ENCODE assay signal across 9 cellular contexts in the genomic region with DNA sequence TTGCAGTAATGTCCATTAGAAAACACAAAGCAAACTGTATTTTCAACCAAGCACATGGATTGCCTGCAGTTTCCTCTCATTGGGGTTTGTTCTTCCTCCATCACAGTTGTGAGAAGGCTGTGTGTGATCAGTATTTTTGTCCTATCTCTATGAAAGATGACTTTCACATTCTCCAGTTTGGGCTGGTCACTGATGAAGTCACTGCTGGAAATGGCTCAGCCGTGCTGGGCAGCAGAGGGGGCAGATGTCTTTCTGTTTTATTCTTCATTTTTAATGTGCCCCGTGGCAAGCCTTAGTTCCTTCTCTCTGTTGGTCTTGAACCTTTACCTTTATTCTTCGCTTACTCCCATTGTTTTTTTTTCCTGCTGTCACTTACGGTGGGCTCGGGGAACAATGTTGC.
A peak's percentile ranks its signal among the peaks of the same experiment; 100 is the strongest.
DNase-seq lines count a peak whose midpoint lies in the region; ATAC-seq and TF ChIP-seq lines count a peak whose summit lies in the region.
"Had no signal": no experiment of that assay in that cellular context is flagged by ENCODE, and none has a peak within 500 bp of the region (broad histone marks: within the 10 kb centered on the region; RNA-seq: fewer than 3 reads in every experiment).

No MANE protein-coding gene starts in this region.

- no peak overlapping the region for H3K27ac Mint-ChIP-seq in activated T-cell treated with anti-CD3 and anti-CD28 coated beads, Interleukin-2, amount 50 U/mL, for 24 hours

- WGBS in urinary bladder = 17% methylated on average over 5 of the region's 5 CpGs

- peaks cover 5% of the 10 kb centered on the region for H3K27me3 Mint-ChIP-seq in activated T-cell treated with anti-CD3 and anti-CD28 coated beads, Interleukin-2, amount 50 U/mL, for 24 hours

- no peaks in the 10 kb centered on the region for H3K36me3 ChIP-seq in urinary bladder (ENCODE audit: insufficient read depth)

- peak overlapping the region; percentile 14 to 71 (median 50) for H3K4me3 ChIP-seq in dorsolateral prefrontal cortex
- peak overlapping the region; percentile 0 for H3K4me3 ChIP-seq in urinary bladder (ENCODE audit: low read depth, low read length)

- intact Hi-C loops in dorsolateral prefrontal cortex (cut with DNase I) = loop anchor here (2.0 to 10.0 kb wide), 5 partner anchors 114 to 556 kb away; no protein-coding TSS in a partner anchor

- H3K4me1 Mint-ChIP-seq in activated T-cell treated with anti-CD3 and anti-CD28 coated beads, Interleukin-2, amount 50 U/mL, for 24 hours (ENCODE audit: low read depth) = peaks cover 4% of the 10 kb centered on the region

- H3K27ac ChIP-seq in dorsolateral prefrontal cortex (peak overlapping the region; percentile 25 to 96 (median 89)), urinary bladder (ENCODE audit: low read depth) (no peak overlapping the region)
- H3K27ac ChIP-seq: C4-2B had no signal

- H3K4me3 Mint-ChIP-seq in activated T-cell treated with anti-CD3 and anti-CD28 coated beads, Interleukin-2, amount 50 U/mL, for 24 hours = peak overlapping the region; percentile 12

- H3K27me3 ChIP-seq in dorsolateral prefrontal cortex = no peaks in the 10 kb centered on the region

- H3K36me3 Mint-ChIP-seq in activated T-cell treated with anti-CD3 and anti-CD28 coated beads, Interleukin-2, amount 50 U/mL, for 24 hours (ENCODE audit: low read depth) = no peaks in the 10 kb centered on the region

- peak in 24 of 56 donors; percentile 7 to 48 (median 28) for TF ChIP-seq CTCF in dorsolateral prefrontal cortex (IDR thresholded peaks at IDR 0.05 in 54 of 56, conservative IDR thresholded peaks at IDR 0.05 in 2 of 56; ENCODE audit: low read depth in 1 of 56, partially characterized antibody in 56 of 56)

- H3K4me1 ChIP-seq in urinary bladder (ENCODE audit: insufficient read depth) = no peaks in the 10 kb centered on the region

- no peak for DNase-seq in activated T-cell treated with anti-CD3 and anti-CD28 coated beads, Interleukin-2, amount 50 U/mL, for 24 hours
- no peak for DNase-seq in activated T-cell treated with anti-CD3 and anti-CD28 coated beads, Interleukin-2, amount 50 U/mL, for 48 hours
- DNase-seq in dorsolateral prefrontal cortex = peak in 4 of 10 donors; percentile 34 to 60 (median 46)
- peak; percentile 71 for DNase-seq in medulla oblongata (ENCODE audit: extremely low spot score)
- DNase-seq in T-helper 9 cell = no peak
- no peak for DNase-seq in AG08396 (ENCODE audit: low spot score)

- ATAC-seq in GM19351 (IDR thresholded peaks at IDR 0.05; ENCODE audit: unreplicated experiment) = no peak

- peaks cover 3% of the 10 kb centered on the region for H3K9me3 Mint-ChIP-seq in activated T-cell treated with anti-CD3 and anti-CD28 coated beads, Interleukin-2, amount 50 U/mL, for 24 hours
